ENCODE assay signal across 13 cellular contexts in the genomic region with DNA sequence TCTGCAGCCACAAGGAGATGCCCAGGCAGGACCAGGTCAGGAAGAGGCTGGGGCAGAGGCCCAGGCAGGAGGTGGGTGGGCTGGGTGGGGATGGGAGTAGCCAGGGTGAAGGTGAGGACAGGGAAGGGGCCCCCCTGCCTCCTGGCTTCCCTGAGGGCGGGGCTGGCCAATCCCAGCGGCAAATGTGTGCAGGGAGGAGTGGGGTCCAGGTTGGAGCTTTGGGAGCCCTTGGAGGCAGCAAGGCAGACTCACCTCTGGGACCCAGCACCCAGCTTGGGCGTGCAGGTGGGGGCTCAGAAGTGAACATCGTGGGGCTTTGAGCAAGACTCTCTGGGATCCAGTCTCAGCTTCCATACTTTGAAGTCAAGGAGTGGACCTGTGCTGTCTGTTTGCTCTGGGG. TPM values are rescaled to one million over a fixed set of nuclear protein-coding genes. Genes with fewer than 3 reads are reported as not detected.
"Had no signal": no experiment of that assay in that cellular context is flagged by ENCODE, and none has a peak within 500 bp of the region (broad histone marks: within the 10 kb centered on the region; RNA-seq: fewer than 3 reads in every experiment).

No MANE protein-coding gene starts in this region.

- DNase-seq: activated CD4-positive, alpha-beta T cell treated with anti-CD3 and anti-CD28 coated beads, Interleukin-2, amount 50 U/mL, for 48 hours; activated CD4-positive, CD25-positive, alpha-beta regulatory T cell treated with anti-CD3 and anti-CD28 coated beads, Interleukin-2, amount 50 U/mL, for 72 hours; effector CD8-positive, alpha-beta T cell; gastrocnemius medialis; mesendoderm; SHP77; transverse colon had no signal

- H3K36me3 ChIP-seq: gastrocnemius medialis, transverse colon had no signal

- H3K4me2 ChIP-seq: hepatocyte had no signal

- H3K9me3 ChIP-seq: gastrocnemius medialis, transverse colon had no signal

- H3K27me3 ChIP-seq: gastrocnemius medialis, hepatocyte, transverse colon had no signal

- H2AFZ ChIP-seq: hepatocyte had no signal

- H3K27ac ChIP-seq: gastrocnemius medialis, hepatocyte had no signal

- ATAC-seq: gastrocnemius medialis, SK-N-SH treated with all-trans-retinoic acid at 6 μM for 48 hours had no signal

- H3K4me3 ChIP-seq: coronary artery, gastrocnemius medialis, hepatocyte, skin epidermis, transverse colon had no signal

RNA-seq across cellular contexts. Expression of a gene that starts 25.2 kb away (rescaled TPM):
- total RNA-seq: hepatocyte; kidney epithelial cell; T-helper 2 cell treated with Interferon-gamma antibody and Interleukin-4, amounts not matched to agents 100 ng/mL and 5 ng/mL, for 36 hours had no signal
- polyA plus RNA-seq: hepatocyte had no signal
